8 cellular contexts compared by ENCODE assay signal in the genomic region with DNA sequence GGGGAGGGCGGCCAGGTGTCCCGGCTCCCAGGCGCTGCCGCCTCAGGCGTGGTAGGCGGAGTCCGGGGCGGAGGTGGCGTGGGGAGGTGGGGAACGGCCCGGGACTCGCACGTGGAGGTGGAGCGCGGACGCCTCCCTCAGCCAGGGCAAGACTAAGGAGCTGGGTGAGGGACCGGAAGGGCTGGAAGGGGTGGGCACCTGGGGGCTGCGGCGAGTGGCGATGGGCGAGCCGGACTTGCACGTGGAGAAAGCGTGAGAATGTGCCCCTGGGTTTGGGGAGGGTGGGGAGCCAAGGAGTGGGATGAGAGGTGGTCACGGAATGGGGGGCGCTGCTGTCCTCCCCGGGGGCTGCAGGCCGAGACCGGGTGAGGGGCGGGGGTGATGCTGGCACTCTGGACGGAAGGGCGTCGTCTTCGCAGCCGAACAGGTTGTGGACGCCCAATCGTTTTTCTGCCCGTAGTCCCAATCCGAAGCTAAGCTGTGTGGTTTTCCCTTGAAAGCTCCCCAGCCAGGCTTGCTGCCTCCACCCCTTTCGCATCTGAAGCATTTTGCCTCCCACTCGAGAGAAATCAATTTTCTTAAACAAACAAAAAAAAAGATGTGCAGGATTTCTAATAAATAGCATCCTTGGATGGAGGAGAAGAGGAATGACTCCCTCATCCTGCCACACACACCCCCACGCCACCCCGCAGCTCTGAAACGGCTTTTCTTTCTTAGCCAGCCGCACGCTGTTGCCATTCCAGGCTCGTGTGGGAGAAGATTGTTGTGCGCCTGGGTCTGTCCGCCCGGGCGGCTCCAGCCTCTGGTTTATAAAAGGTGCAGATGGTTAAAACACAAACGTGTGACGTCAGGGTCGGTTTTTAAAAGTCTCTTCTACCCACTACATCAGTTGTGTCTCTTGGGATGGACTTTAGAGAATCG.
A peak's percentile ranks its signal among the peaks of the same experiment; 100 is the strongest.
DNase-seq lines count a peak whose midpoint lies in the region; TF ChIP-seq lines count a peak whose summit lies in the region.

No MANE protein-coding gene starts in this region.

- in situ Hi-C loops in HAP-1 (cut with MboI; ENCODE audit: low sequenced_read_pairs) = no loop called here

- no peak for TF ChIP-seq CTCF in choroid plexus epithelial cell (conservative IDR thresholded peaks at IDR 0.05; ENCODE audit: low read depth, low read length)

- peaks cover 13% of the 10 kb centered on the region for H3K4me1 ChIP-seq in HAP-1

- H3K9me3 ChIP-seq in HAP-1 = no peaks in the 10 kb centered on the region; the same call in 1 of the 2 replicates

- H3K27me3 ChIP-seq in HAP-1 (ENCODE audit: low read depth) = no peaks in the 10 kb centered on the region

- peak; percentile 14 to 43 for DNase-seq in NOMO-1 (lab: John Stamatoyannopoulos, UW; ENCODE audit: unreplicated experiment in 2 of 2)
- no peak for DNase-seq in NOMO-1 treated with dmso at 0.1 percent for 144 hours (lab: John Stamatoyannopoulos, UW; ENCODE audit: unreplicated experiment)
- DNase-seq in HAP-1 (ENCODE audit: low spot score in 2 of 2) = peak; percentile 54 to 83
- DNase-seq in LHCN-M2 (ENCODE audit: low read depth) = peak; percentile 30
- DNase-seq in SW480 (ENCODE audit: low spot score) = peak; percentile 76
- DNase-seq in choroid plexus epithelial cell (ENCODE audit: low read depth) = peak; percentile 45
- peak; percentile 91 for DNase-seq in left kidney (ENCODE audit: low read depth, low spot score)
- peak; percentile 56 for DNase-seq in stimulated activated CD4-positive, alpha-beta T cell treated with anti-CD3 and anti-CD28 coated beads, Interleukin-1b, Interleukin-23, amount 100 ng/mL, for 48 hours

- H3K4me3 ChIP-seq in HAP-1 = peak overlapping the region; percentile 63
- peak overlapping the region; percentile 79 for H3K4me3 ChIP-seq in choroid plexus epithelial cell (ENCODE audit: low read depth, low read length)

- no peaks in the 10 kb centered on the region; the same call in 1 of the 2 replicates for H3K36me3 ChIP-seq in HAP-1 (replicated peaks)
